ENCODE assay signal across 10 cellular contexts in the genomic region with DNA sequence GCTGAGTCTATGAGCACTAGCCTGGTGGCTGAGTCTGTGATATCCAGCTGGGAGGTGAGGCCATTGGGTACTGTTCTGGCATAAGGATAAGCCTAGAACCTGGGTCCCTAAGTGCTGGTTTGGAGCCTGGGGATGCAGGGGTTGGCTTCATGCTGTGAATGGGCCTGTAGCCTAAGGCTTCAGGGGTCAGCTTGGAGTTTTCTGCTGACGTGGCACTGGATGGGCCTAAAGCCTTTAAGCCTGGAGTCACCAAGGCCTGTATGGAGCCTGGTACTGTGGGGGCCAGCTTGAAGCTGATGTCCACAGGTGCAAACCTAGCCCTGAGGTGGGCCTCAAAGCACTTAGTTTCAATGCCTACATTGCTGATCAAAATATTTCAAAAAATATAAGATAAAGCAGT.
"Had no signal": no experiment of that assay in that cellular context is flagged by ENCODE, and none has a peak within 500 bp of the region (broad histone marks: within the 10 kb centered on the region; RNA-seq: fewer than 3 reads in every experiment).

No MANE protein-coding gene starts in this region.

- H3K4me2 ChIP-seq: KMS-11 had no signal

- DNase-seq: GM23248, GOT3, H7, HFFc6, KBM-7 had no signal

- H3K4me3 ChIP-seq: GM23248, HAP-1 had no signal

- H3K9me3 ChIP-seq: HAP-1 had no signal

- H2AFZ ChIP-seq: GM23248 had no signal

- H3K9ac ChIP-seq: GM23248, KMS-11 had no signal

- H3K36me3 Mint-ChIP-seq: IgD-negative memory B cell had no signal

- H3K27ac Mint-ChIP-seq: HFFc6, IgD-negative memory B cell had no signal

- ATAC-seq: HCT116 had no signal

- H3K27ac ChIP-seq: GM23248, HL-60, KMS-11 had no signal

- H3K9me3 Mint-ChIP-seq: IgD-negative memory B cell had no signal

- H3K4me3 Mint-ChIP-seq: HFFc6, IgD-negative memory B cell had no signal

- H3K4me1 ChIP-seq: HAP-1 had no signal

- H3K36me3 ChIP-seq: HAP-1 had no signal

- H3K27me3 Mint-ChIP-seq: IgD-negative memory B cell had no signal
